23 cellular contexts compared by ENCODE assay signal in the genomic region with DNA sequence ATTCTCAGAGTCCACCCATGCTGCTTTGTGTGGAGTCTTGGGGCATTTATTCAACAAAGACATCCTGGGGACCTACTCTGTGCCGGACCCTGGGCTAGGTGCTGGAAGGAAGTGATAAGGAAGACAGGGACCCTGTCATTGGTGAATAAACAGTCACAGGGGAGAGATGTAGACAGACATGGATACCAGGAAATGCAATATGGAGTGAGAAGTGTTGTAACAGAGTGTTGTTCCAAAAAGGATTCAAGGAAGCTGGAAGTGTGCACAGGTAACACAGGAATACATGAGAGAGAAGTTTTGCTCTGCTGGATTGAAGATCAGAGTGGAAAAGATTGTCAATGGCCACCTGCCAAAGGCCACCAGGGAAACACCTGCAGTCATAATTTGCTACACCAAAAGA.
"Had no signal": no experiment of that assay in that cellular context is flagged by ENCODE, and none has a peak within 500 bp of the region (broad histone marks: within the 10 kb centered on the region; RNA-seq: fewer than 3 reads in every experiment).

No MANE protein-coding gene starts in this region.

- H3K4me3 ChIP-seq: esophagus squamous epithelium, gastrocnemius medialis, heart right ventricle, left lung, lower lobe of right lung, mucosa of descending colon had no signal

- ATAC-seq: effector memory CD8-positive, alpha-beta T cell; esophagus mucosa; gastrocnemius medialis; heart right ventricle; left cardiac atrium; left lung; left ventricle myocardium superior; mucosa of descending colon; naive thymus-derived CD8-positive, alpha-beta T cell had no signal

- H3K27ac ChIP-seq: epithelial cell of prostate, esophagus squamous epithelium, gastrocnemius medialis, heart right ventricle, left lung, lower lobe of right lung had no signal

- H3K27me3 ChIP-seq: esophagus squamous epithelium, gastrocnemius medialis, heart right ventricle had no signal

- H3K36me3 ChIP-seq: esophagus squamous epithelium, gastrocnemius medialis, heart right ventricle, left lung, lower lobe of right lung had no signal

- DNase-seq: cortex of kidney; effector CD8-positive, alpha-beta T cell; effector memory CD8-positive, alpha-beta T cell; endodermal cell; erythroblast; esophagus squamous epithelium; foreskin fibroblast; foreskin melanocyte; gastrocnemius medialis; glutamatergic neuron; head of caudate nucleus; heart right ventricle; hippocampal formation; left cardiac atrium; left lung; left ventricle myocardium superior; lower lobe of right lung; mesenchymal stem cell; mucosa of descending colon; naive B cell; naive thymus-derived CD8-positive, alpha-beta T cell had no signal

- H3K9me3 ChIP-seq: esophagus squamous epithelium, gastrocnemius medialis, heart right ventricle, left lung, lower lobe of right lung, mucosa of descending colon had no signal
